In the genomic region with DNA sequence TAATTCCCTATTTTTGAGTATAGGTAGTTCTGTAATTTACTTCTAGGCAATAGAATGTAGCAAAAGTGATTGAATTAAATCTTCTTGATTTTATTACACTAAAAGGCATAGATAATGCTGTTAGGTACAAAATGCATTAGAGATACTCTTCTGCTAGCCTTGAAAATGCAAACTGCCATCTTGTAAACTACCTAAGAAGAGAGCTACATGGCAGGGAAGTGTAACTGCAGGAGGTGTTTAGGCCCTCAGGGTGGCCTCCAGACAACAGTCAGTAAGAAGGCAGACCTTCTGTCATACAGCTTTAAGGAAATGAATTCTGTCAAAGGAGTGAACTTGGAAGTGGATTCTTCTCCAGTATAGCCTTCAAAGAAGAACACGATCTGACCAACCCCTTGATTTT, we compare ENCODE assay signal across 35 cellular contexts.
"Had no signal": no experiment of that assay in that cellular context is flagged by ENCODE, and none has a peak within 500 bp of the region (broad histone marks: within the 10 kb centered on the region; RNA-seq: fewer than 3 reads in every experiment).

No MANE protein-coding gene starts in this region.

- H3K4me1 ChIP-seq: ascending aorta had no signal

- H3K27ac ChIP-seq: ascending aorta, cardiac muscle cell, KMS-11, PC-9, RWPE1, SK-N-MC had no signal

- H3K4me3 ChIP-seq: ascending aorta, cardiac muscle cell, PC-9, SK-N-MC had no signal

- H3K9me3 Mint-ChIP-seq: activated B cell treated with CpG ODN at 0.5 μM for 24 hours; activated CD4-positive, alpha-beta memory T cell treated with anti-CD3 and anti-CD28 coated beads, Interleukin-2, amount 10 ng/mL, durations not matched to agents 7 days and 5 days; activated naive CD4-positive, alpha-beta T cell treated with anti-CD3 and anti-CD28 coated beads, Interleukin-2, amount 50 U/mL, for 24 hours; activated naive CD8-positive, alpha-beta T cell treated with anti-CD3 and anti-CD28 coated beads, Interleukin-2, amount 10 ng/mL, durations not matched to agents 7 days and 5 days; central memory CD8-positive, alpha-beta T cell; T-helper 1 cell treated with Interleukin-12 subunit alpha and Interleukin-12 subunit beta and Interleukin-4 antibody, amounts not matched to agents 30 μg/mL and 1 μg/mL, for 36 hours; T-helper 2 cell treated with Interferon-gamma antibody and Interleukin-4, amounts not matched to agents 5 μg/mL and 100 μg/mL, for 36 hours had no signal

- H3K9me3 ChIP-seq: ascending aorta had no signal

- H2AFZ ChIP-seq: PC-9 had no signal

- DNase-seq: activated B cell treated with CpG ODN at 0.5 μM for 24 hours; activated CD4-positive, alpha-beta memory T cell treated with anti-CD3 and anti-CD28 coated beads, Interleukin-2, amount 10 ng/mL, durations not matched to agents 7 days and 5 days; activated CD4-positive, alpha-beta T cell treated with anti-CD3 and anti-CD28 coated beads for 1 hour; activated CD4-positive, alpha-beta T cell treated with anti-CD3 and anti-CD28 coated beads for 48 hours; activated CD8-positive, alpha-beta memory T cell treated with anti-CD3 and anti-CD28 coated beads for 24 hours; activated CD8-positive, alpha-beta memory T cell treated with anti-CD3 and anti-CD28 coated beads, Interleukin-2, amount 10 ng/mL, durations not matched to agents 7 days and 5 days; activated CD8-positive, alpha-beta memory T cell treated with anti-CD3 and anti-CD28 coated beads, Interleukin-2, amount 50 U/mL, for 48 hours; activated effector memory CD4-positive, alpha-beta T cell treated with Interleukin-2 at 50 U/mL for 16 hours; activated naive CD8-positive, alpha-beta T cell treated with anti-CD3 and anti-CD28 coated beads, Interleukin-2, amount 10 ng/mL, durations not matched to agents 7 days and 5 days; activated T-cell treated with anti-CD3 and anti-CD28 coated beads, Interleukin-2, amount 50 U/mL, for 48 hours; amygdala; MM.1S; MV-4-11; NCI-H1092; NCI-H146; NCI-H187; NCI-H2029 treated with DMSO at 0.1 percent for 48 hours; NCI-H2107; NCI-H2171 treated with DMSO at 0.1 percent for 48 hours; NCI-H2227 treated with DMSO at 0.1 percent for 48 hours; NCI-H446; NCI-H510A treated with DMSO at 0.1 percent for 48 hours; NCI-H526 treated with DMSO at 0.1 percent for 48 hours; NCI-H82; PC-9 had no signal

- H3K4me1 Mint-ChIP-seq: activated B cell treated with CpG ODN at 0.5 μM for 24 hours; activated CD4-positive, alpha-beta memory T cell treated with anti-CD3 and anti-CD28 coated beads, Interleukin-2, amount 10 ng/mL, durations not matched to agents 7 days and 5 days; activated CD8-positive, alpha-beta memory T cell treated with anti-CD3 and anti-CD28 coated beads, Interleukin-2, amount 10 ng/mL, durations not matched to agents 7 days and 5 days; activated naive CD4-positive, alpha-beta T cell treated with anti-CD3 and anti-CD28 coated beads, Interleukin-2, amount 50 U/mL, for 24 hours; activated naive CD8-positive, alpha-beta T cell treated with anti-CD3 and anti-CD28 coated beads, Interleukin-2, amount 10 ng/mL, durations not matched to agents 7 days and 5 days; central memory CD8-positive, alpha-beta T cell had no signal

- H3K27me3 Mint-ChIP-seq: activated B cell treated with CpG ODN at 0.5 μM for 24 hours; activated CD4-positive, alpha-beta memory T cell treated with anti-CD3 and anti-CD28 coated beads, Interleukin-2, amount 10 ng/mL, durations not matched to agents 7 days and 5 days; activated CD8-positive, alpha-beta memory T cell treated with anti-CD3 and anti-CD28 coated beads, Interleukin-2, amount 10 ng/mL, durations not matched to agents 7 days and 5 days; activated naive CD4-positive, alpha-beta T cell treated with anti-CD3 and anti-CD28 coated beads, Interleukin-2, amount 50 U/mL, for 24 hours; activated naive CD8-positive, alpha-beta T cell treated with anti-CD3 and anti-CD28 coated beads, Interleukin-2, amount 10 ng/mL, durations not matched to agents 7 days and 5 days; central memory CD8-positive, alpha-beta T cell had no signal

- H3K4me3 Mint-ChIP-seq: activated B cell treated with CpG ODN at 0.5 μM for 24 hours; activated CD4-positive, alpha-beta memory T cell treated with anti-CD3 and anti-CD28 coated beads, Interleukin-2, amount 10 ng/mL, durations not matched to agents 7 days and 5 days; activated CD8-positive, alpha-beta memory T cell treated with anti-CD3 and anti-CD28 coated beads, Interleukin-2, amount 10 ng/mL, durations not matched to agents 7 days and 5 days; activated naive CD4-positive, alpha-beta T cell treated with anti-CD3 and anti-CD28 coated beads, Interleukin-2, amount 50 U/mL, for 24 hours; activated naive CD8-positive, alpha-beta T cell treated with anti-CD3 and anti-CD28 coated beads, Interleukin-2, amount 10 ng/mL, durations not matched to agents 7 days and 5 days; central memory CD8-positive, alpha-beta T cell; T-helper 1 cell treated with Interleukin-12 subunit alpha and Interleukin-12 subunit beta and Interleukin-4 antibody, amounts not matched to agents 30 μg/mL and 1 μg/mL, for 36 hours; T-helper 2 cell treated with Interferon-gamma antibody and Interleukin-4, amounts not matched to agents 5 μg/mL and 100 μg/mL, for 36 hours had no signal

- ATAC-seq: activated CD8-positive, alpha-beta memory T cell treated with anti-CD3 and anti-CD28 coated beads, Interleukin-2, amount 10 ng/mL, durations not matched to agents 7 days and 5 days; Right ventricle myocardium inferior had no signal

- H3K36me3 ChIP-seq: ascending aorta, cardiac muscle cell had no signal

- H3K9ac ChIP-seq: KMS-11 had no signal

- H3K27ac Mint-ChIP-seq: activated B cell treated with CpG ODN at 0.5 μM for 24 hours; activated CD4-positive, alpha-beta memory T cell treated with anti-CD3 and anti-CD28 coated beads, Interleukin-2, amount 10 ng/mL, durations not matched to agents 7 days and 5 days; activated CD8-positive, alpha-beta memory T cell treated with anti-CD3 and anti-CD28 coated beads, Interleukin-2, amount 10 ng/mL, durations not matched to agents 7 days and 5 days; activated naive CD4-positive, alpha-beta T cell treated with anti-CD3 and anti-CD28 coated beads, Interleukin-2, amount 50 U/mL, for 24 hours; activated naive CD8-positive, alpha-beta T cell treated with anti-CD3 and anti-CD28 coated beads, Interleukin-2, amount 10 ng/mL, durations not matched to agents 7 days and 5 days; T-helper 1 cell treated with Interleukin-12 subunit alpha and Interleukin-12 subunit beta and Interleukin-4 antibody, amounts not matched to agents 30 μg/mL and 1 μg/mL, for 36 hours; T-helper 2 cell treated with Interferon-gamma antibody and Interleukin-4, amounts not matched to agents 5 μg/mL and 100 μg/mL, for 36 hours had no signal

- H3K36me3 Mint-ChIP-seq: activated CD8-positive, alpha-beta memory T cell treated with anti-CD3 and anti-CD28 coated beads, Interleukin-2, amount 10 ng/mL, durations not matched to agents 7 days and 5 days; activated naive CD4-positive, alpha-beta T cell treated with anti-CD3 and anti-CD28 coated beads, Interleukin-2, amount 50 U/mL, for 24 hours; activated naive CD8-positive, alpha-beta T cell treated with anti-CD3 and anti-CD28 coated beads, Interleukin-2, amount 10 ng/mL, durations not matched to agents 7 days and 5 days had no signal

- H3K27me3 ChIP-seq: ascending aorta, cardiac muscle cell had no signal

- H3K4me2 ChIP-seq: KMS-11, PC-9 had no signal
